Comparison of ENCODE assay signal across 8 cellular contexts in the genomic region with DNA sequence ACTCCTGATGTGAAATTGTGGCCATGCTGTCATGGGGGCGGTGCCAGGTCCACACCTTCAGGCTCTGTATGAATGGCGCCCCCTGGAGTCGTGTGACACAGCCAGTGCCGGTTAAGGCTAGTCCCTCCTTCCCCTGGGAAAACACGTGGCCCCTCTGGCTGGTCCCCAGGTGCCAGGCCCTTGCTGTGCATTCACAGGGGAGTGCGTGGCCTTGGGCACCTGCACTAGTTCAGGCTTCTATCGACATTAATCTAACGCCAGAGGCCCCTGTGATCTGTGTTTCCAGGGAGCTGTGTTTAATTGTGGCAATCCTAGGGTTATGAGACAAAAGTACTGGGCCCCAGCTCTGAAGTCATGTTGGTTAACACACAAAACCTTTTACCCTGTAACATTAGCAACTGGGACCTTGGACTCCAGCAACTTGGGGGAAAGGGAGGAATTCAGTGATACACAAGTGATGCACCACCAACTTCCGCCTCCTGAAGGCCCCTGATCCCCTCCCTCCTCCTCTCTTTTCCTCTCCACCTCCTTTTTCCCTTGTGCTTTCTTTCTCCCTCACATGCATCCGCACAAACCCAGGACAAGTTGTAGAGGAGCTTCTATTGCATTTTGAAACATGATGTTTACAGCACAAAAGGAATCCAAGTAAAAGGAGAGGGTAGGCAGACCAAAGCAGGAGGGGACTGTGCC.
DNase-seq lines count a peak whose midpoint lies in the region; ATAC-seq and TF ChIP-seq lines count a peak whose summit lies in the region.

No MANE protein-coding gene starts in this region.

- POLR2A ChIA-PET in activated B cell treated with CpG ODN at 0.5 μM for 24 hours (lab: Charles Lee) = interaction anchor here (0.6 to 1.3 kb wide), 2 partner anchors 130 to 537 kb away, joined by 4 to 9 read pairs; no protein-coding TSS in a partner anchor

- peak; percentile 41 for ATAC-seq in HG03108 (IDR thresholded peaks at IDR 0.05; ENCODE audit: unreplicated experiment)
- ATAC-seq in activated B cell treated with CpG ODN at 0.5 μM for 24 hours (ENCODE audit: low read depth) = peak; percentile 92
- no peak for ATAC-seq in HG03378 (IDR thresholded peaks at IDR 0.05; ENCODE audit: unreplicated experiment)

- H3K4me3 Mint-ChIP-seq in activated B cell treated with CpG ODN at 0.5 μM for 24 hours = no peak overlapping the region

- intact Hi-C loops in activated B cell treated with CpG ODN at 0.5 μM for 24 hours (cut with micrococcal nuclease) = loop anchor here (1.0 to 5.0 kb wide), 7 partner anchors 37 to 562 kb away; no protein-coding TSS in a partner anchor

- peaks cover 56% of the 10 kb centered on the region for H3K4me1 Mint-ChIP-seq in activated B cell treated with CpG ODN at 0.5 μM for 24 hours

- H3K9me3 Mint-ChIP-seq in activated B cell treated with CpG ODN at 0.5 μM for 24 hours = no peaks in the 10 kb centered on the region

- H3K27ac Mint-ChIP-seq in activated B cell treated with CpG ODN at 0.5 μM for 24 hours = peak overlapping the region; percentile 65

- CTCF ChIA-PET in activated B cell treated with CpG ODN at 0.5 μM for 24 hours (lab: Charles Lee) = interaction anchor here (0.7 to 2.8 kb wide), 12 partner anchors 58 to 562 kb away, joined by 3 to 21 read pairs (median 4); no protein-coding TSS in a partner anchor

- no peak overlapping the region for H3K27ac ChIP-seq in caudate nucleus (ENCODE audit: low read depth, low read length)

- peaks cover 65% of the 10 kb centered on the region for H3K36me3 Mint-ChIP-seq in activated B cell treated with CpG ODN at 0.5 μM for 24 hours (ENCODE audit: low read depth)

- no peaks in the 10 kb centered on the region for H3K27me3 Mint-ChIP-seq in activated B cell treated with CpG ODN at 0.5 μM for 24 hours

- DNase-seq in NCI-H2227 (lab: John Stamatoyannopoulos, UW; ENCODE audit: unreplicated experiment) (peak; percentile 60), activated B cell treated with CpG ODN at 0.5 μM for 24 hours (peak; percentile 71), caudate nucleus (lab: John Stamatoyannopoulos, UW) (peak in 37 of 61 donors; percentile 3 to 64 (median 23)), left kidney (ENCODE audit: low read depth, low spot score) (peak; percentile 94)
- DNase-seq in stimulated activated CD4-positive, alpha-beta T cell treated with anti-CD3 and anti-CD28 coated beads, TNF-alpha, amount 100 ng/mL, for 4 hours (ENCODE audit: low read depth in 3 of 3) = peak; percentile 26 to 63 (median 49)

- peak; percentile 67 for TF ChIP-seq CTCF in GM12875 (IDR thresholded peaks at IDR 0.05; ENCODE audit: borderline replicate concordance, insufficient read depth, low read depth, low read length)
- TF ChIP-seq CTCF in activated B cell treated with CpG ODN at 0.5 μM for 24 hours (IDR thresholded peaks at IDR 0.05) = no peak

- H3K4me3 ChIP-seq in GM12875 (ENCODE audit: low read depth, low read length) = no peak overlapping the region

Comparison
In these comparisons a context has a peak if more than half of its experiments do, and no peak if none do; other contexts are left out.
1. DNase-seq: peak in every context shown above with its lines; median percentile 94 in left kidney; 71 in activated B cell treated with CpG ODN at 0.5 μM for 24 hours; 60 in NCI-H2227; 49 in stimulated activated CD4-positive, alpha-beta T cell treated with anti-CD3 and anti-CD28 coated beads, TNF-alpha, amount 100 ng/mL, for 4 hours; 23 in caudate nucleus.